In the genomic region with DNA sequence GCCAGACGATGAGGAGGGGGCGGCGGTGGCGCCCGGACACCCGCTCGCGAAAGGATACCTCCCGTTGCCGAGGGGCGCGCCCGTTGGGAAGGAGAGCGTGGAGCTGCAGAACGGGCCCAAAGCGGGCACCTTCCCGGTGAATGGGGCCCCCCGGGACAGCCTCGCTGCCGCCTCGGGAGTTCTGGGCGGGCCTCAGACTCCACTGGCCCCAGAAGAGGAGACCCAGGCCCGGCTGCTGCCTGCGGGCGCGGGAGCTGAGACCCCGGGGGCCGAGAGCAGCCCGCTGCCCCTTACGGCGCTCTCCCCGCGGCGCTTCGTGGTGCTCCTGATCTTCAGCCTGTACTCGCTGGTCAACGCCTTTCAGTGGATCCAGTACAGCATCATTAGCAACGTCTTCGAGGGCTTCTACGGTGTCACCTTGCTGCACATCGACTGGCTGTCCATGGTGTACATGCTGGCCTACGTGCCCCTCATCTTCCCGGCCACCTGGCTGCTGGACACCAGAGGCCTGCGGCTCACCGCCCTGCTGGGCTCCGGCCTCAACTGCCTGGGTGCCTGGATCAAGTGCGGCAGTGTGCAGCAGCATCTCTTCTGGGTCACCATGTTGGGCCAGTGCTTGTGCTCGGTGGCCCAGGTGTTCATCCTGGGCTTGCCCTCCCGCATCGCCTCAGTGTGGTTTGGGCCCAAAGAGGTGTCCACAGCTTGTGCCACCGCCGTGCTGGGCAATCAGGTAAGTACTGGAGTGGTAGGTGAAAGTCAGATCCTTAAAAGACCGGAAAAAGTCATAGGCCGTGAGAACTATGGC, we compare ENCODE assay signal across 8 cellular contexts. TPM values are rescaled to one million over a fixed set of nuclear protein-coding genes. Genes with fewer than 3 reads are reported as not detected.
DNase-seq lines count a peak whose midpoint lies in the region; ATAC-seq and TF ChIP-seq lines count a peak whose summit lies in the region.

No MANE protein-coding gene starts in this region.

- TF ChIP-seq CTCF in GM13977 (IDR thresholded peaks at IDR 0.05; ENCODE audit: extremely low read depth, insufficient read depth, missing control alignments) (no peak), osteoblast (IDR thresholded peaks at IDR 0.05; ENCODE audit: extremely low read depth, low read depth, low read length) (no peak)

- ATAC-seq in HG02885 (IDR thresholded peaks at IDR 0.05; ENCODE audit: poor library complexity, unreplicated experiment) (peak; percentile 18), Right ventricle myocardium inferior (peak; percentile 45)
- peak; percentile 13 to 25 for ATAC-seq in activated naive CD4-positive, alpha-beta T cell treated with anti-CD3 and anti-CD28 coated beads, Interleukin-2, amount 50 U/mL, for 72 hours

- no peaks in the 10 kb centered on the region for H3K9me3 ChIP-seq in osteoblast (ENCODE audit: low read depth, low read length)

- peaks cover 24% of the 10 kb centered on the region for H3K4me1 ChIP-seq in osteoblast (ENCODE audit: insufficient read depth, low read length)

- intact Hi-C loops in Right ventricle myocardium inferior (cut with DNase I): no loop called here

- H3K27me3 ChIP-seq in osteoblast (ENCODE audit: insufficient read depth, low read length): no peaks in the 10 kb centered on the region

- peaks cover 1% of the 10 kb centered on the region for H3K36me3 ChIP-seq in osteoblast (ENCODE audit: insufficient read depth, low read length)

- peak overlapping the region; percentile 91 for H3K4me3 ChIP-seq in osteoblast (ENCODE audit: insufficient read depth, low read length)

- H3K9me3 Mint-ChIP-seq in activated naive CD4-positive, alpha-beta T cell treated with anti-CD3 and anti-CD28 coated beads, Interleukin-2, amount 50 U/mL, for 72 hours: no peaks in the 10 kb centered on the region

- peaks cover 13 to 15% of the 10 kb centered on the region in 2 donors for H3K36me3 Mint-ChIP-seq in activated naive CD4-positive, alpha-beta T cell treated with anti-CD3 and anti-CD28 coated beads, Interleukin-2, amount 50 U/mL, for 72 hours

- H3K4me2 ChIP-seq in osteoblast (ENCODE audit: insufficient read depth, low read length): peak overlapping the region; percentile 95

- DNase-seq in AG08395 (ENCODE audit: low spot score): peak; percentile 31
- peak; percentile 51 for DNase-seq in GM13977 (ENCODE audit: low spot score)
- DNase-seq in NCI-H69 (lab: John Stamatoyannopoulos, UW): peak; percentile 76
- peak in 1 of 2 donors; percentile 61 for DNase-seq in activated naive CD4-positive, alpha-beta T cell treated with anti-CD3 and anti-CD28 coated beads, Interleukin-2, amount 50 U/mL, for 72 hours (ENCODE audit: low spot score in 2 of 2)
- DNase-seq in Right ventricle myocardium inferior (ENCODE audit: missing footprints): peak; percentile 71
- peak; percentile 85 for DNase-seq in osteoblast (ENCODE audit: insufficient read length, low spot score, missing footprints)
- no peak for DNase-seq in ecto neural progenitor cell (ENCODE audit: low spot score)

- in situ Hi-C loops in GM13977 (cut with MboI; ENCODE audit: low pct_unique_long_range_greater_than_20kb, low sequenced_read_pairs, unreplicated experiment): no loop called here

- H3K79me2 ChIP-seq in osteoblast (ENCODE audit: insufficient read depth, low read length): peaks cover 46% of the 10 kb centered on the region

- H3K27ac Mint-ChIP-seq in activated naive CD4-positive, alpha-beta T cell treated with anti-CD3 and anti-CD28 coated beads, Interleukin-2, amount 50 U/mL, for 72 hours: peak overlapping the region; percentile 89 to 90

- H2AFZ ChIP-seq in osteoblast (ENCODE audit: low read length): peak overlapping the region; percentile 68

- peak overlapping the region; percentile 82 for H3K27ac ChIP-seq in osteoblast (ENCODE audit: low read depth, low read length)

- H4K20me1 ChIP-seq in osteoblast (ENCODE audit: insufficient read depth, low read length): peaks cover 12% of the 10 kb centered on the region

RNA-seq across cellular contexts. Expression of a gene that starts 0.6 kb away (rescaled TPM):
- 10 to 100 TPM in 1 of 2 donors, 1 to 10 TPM in 1; 9.1 to 11.4 TPM for total RNA-seq in activated naive CD4-positive, alpha-beta T cell treated with anti-CD3 and anti-CD28 coated beads, Interleukin-2, amount 50 U/mL, for 72 hours
- total RNA-seq in Right ventricle myocardium inferior: 1.5 TPM
- total RNA-seq in osteoblast: 5.4 and 11.2 TPM in 2 replicates

RNA-seq across cellular contexts. Expression of a gene that starts 11.2 kb away (rescaled TPM):
- total RNA-seq in activated naive CD4-positive, alpha-beta T cell treated with anti-CD3 and anti-CD28 coated beads, Interleukin-2, amount 50 U/mL, for 72 hours: not detected
- total RNA-seq in Right ventricle myocardium inferior: not detected
- total RNA-seq in osteoblast: not detected in 2 replicates
